ENCODE assay signal across 9 cellular contexts in genomic region chr7:134789967-134790685, GRCh38. TPM values are rescaled to one million over a fixed set of nuclear protein-coding genes. Genes with fewer than 3 reads are reported as not detected.
DNase-seq lines count a peak whose midpoint lies in the region; ATAC-seq, FAIRE-seq and TF ChIP-seq lines count a peak whose summit lies in the region.
"Had no signal": no experiment of that assay in that cellular context is flagged by ENCODE, and none has a peak within 500 bp of the region (broad histone marks: within the 10 kb centered on the region; RNA-seq: fewer than 3 reads in every experiment).

No MANE protein-coding gene starts in this region.

- TF ChIP-seq POLR2A in endothelial cell of umbilical vein (IDR thresholded peaks at IDR 0.05; ENCODE audit: low read depth, low read length): no peak
- TF ChIP-seq POLR2A in upper lobe of left lung (IDR thresholded peaks at IDR 0.05): no peak

- CTCF ChIA-PET in endothelial cell of umbilical vein (lab: Charles Lee): interaction anchor here (1.3 kb wide), 1 partner anchor 157 kb away, joined by 4 read pairs; no protein-coding TSS in a partner anchor

- no TSS peak for BruUV-seq in endothelial cell of umbilical vein (replicated peaks; lab: Mats Ljungman, UMichigan)

- peak; percentile 63 to 84 for ATAC-seq in upper lobe of left lung (ENCODE audit: low FRiP score in 2 of 2)
- no peak for ATAC-seq in stimulated activated effector memory CD8-positive, alpha-beta T cell treated with anti-CD3 and anti-CD28 coated beads, Interleukin-12 subunit alpha, Interleukin-12 subunit beta, amount 100 ng/mL, for 72 hours
- ATAC-seq: activated CD4-positive, alpha-beta T cell treated with anti-CD3 and anti-CD28 coated beads for 36 hours had no signal

- H3K9me3 Mint-ChIP-seq in stimulated activated effector memory CD8-positive, alpha-beta T cell treated with anti-CD3 and anti-CD28 coated beads, Interleukin-12 subunit alpha, Interleukin-12 subunit beta, amount 100 ng/mL, for 72 hours: no peaks in the 10 kb centered on the region

- TF ChIP-seq EP300 in upper lobe of left lung (IDR thresholded peaks at IDR 0.05): no peak

- H3K27ac ChIP-seq in endothelial cell of umbilical vein (ENCODE audit: insufficient read depth, low read depth, low read length) (no peak overlapping the region), mucosa of rectum (ENCODE audit: low read depth in 2 of 2, low read length in 2 of 2) (peak overlapping the region; percentile 59 to 69), upper lobe of left lung (peak overlapping the region in 3 of 4 donors; percentile 34 to 62 (median 44))

- dilution Hi-C loops in endothelial cell of umbilical vein (cut with MboI; ENCODE audit: extremely low pct_ligation_motif_present, low sequenced_read_pairs): no loop called here

- H3K9ac ChIP-seq in endothelial cell of umbilical vein (replicated peaks; ENCODE audit: extremely low read depth, insufficient read depth, low read length) (no peak overlapping the region), mucosa of rectum (ENCODE audit: low read depth in 1 of 2, low read length in 2 of 2) (no peak overlapping the region)

- H3K79me2 ChIP-seq in endothelial cell of umbilical vein (ENCODE audit: control insufficient read depth, insufficient read depth, low read length): peaks cover 98% of the 10 kb centered on the region

- no peaks in the 10 kb centered on the region for H3K36me3 Mint-ChIP-seq in stimulated activated effector memory CD8-positive, alpha-beta T cell treated with anti-CD3 and anti-CD28 coated beads, Interleukin-12 subunit alpha, Interleukin-12 subunit beta, amount 100 ng/mL, for 72 hours

- POLR2A ChIA-PET in endothelial cell of umbilical vein (lab: Charles Lee): interaction anchor here (0.7 to 6.4 kb wide), 6 partner anchors 9 to 70 kb away, joined by 3 to 45 read pairs (median 4); no protein-coding TSS in a partner anchor

- no peak for FAIRE-seq in endothelial cell of umbilical vein (lab: Jason Lieb, UNC)

- DNase-seq in NCI-H2227 treated with DMSO at 0.1 percent for 48 hours (lab: John Stamatoyannopoulos, UW) (peak; percentile 84), endothelial cell of umbilical vein (ENCODE audit: low read depth, low spot score) (no peak), upper lobe of left lung (no peak)
- no peak for DNase-seq in stimulated activated effector memory CD8-positive, alpha-beta T cell treated with anti-CD3 and anti-CD28 coated beads, Interleukin-12 subunit alpha, Interleukin-12 subunit beta, amount 100 ng/mL, for 72 hours (ENCODE audit: low spot score in 2 of 2)
- no peak for DNase-seq in stimulated activated CD4-positive, alpha-beta T cell treated with anti-CD3 and anti-CD28 coated beads, Interleukin-15, amount 100 ng/mL, for 24 hours
- DNase-seq in stimulated activated CD8-positive, alpha-beta memory T cell treated with anti-CD3 and anti-CD28 coated beads, Interleukin-4, amount 100 ng/mL, for 48 hours: no peak
- DNase-seq: activated CD4-positive, alpha-beta T cell treated with anti-CD3 and anti-CD28 coated beads for 36 hours; GOT3 had no signal

- no peak for TF ChIP-seq CTCF in endothelial cell of umbilical vein (IDR thresholded peaks at IDR 0.05; ENCODE audit: extremely low read depth in 1 of 2, insufficient read depth in 1 of 2, low read depth in 1 of 2, low read length in 2 of 2)
- TF ChIP-seq CTCF in upper lobe of left lung (IDR thresholded peaks at IDR 0.05): no peak

- H3K4me3 Mint-ChIP-seq in stimulated activated effector memory CD8-positive, alpha-beta T cell treated with anti-CD3 and anti-CD28 coated beads, Interleukin-12 subunit alpha, Interleukin-12 subunit beta, amount 100 ng/mL, for 72 hours: no peak overlapping the region
- H3K4me3 Mint-ChIP-seq: activated CD4-positive, alpha-beta T cell treated with anti-CD3 and anti-CD28 coated beads for 36 hours had no signal

- H3K4me1 Mint-ChIP-seq in stimulated activated effector memory CD8-positive, alpha-beta T cell treated with anti-CD3 and anti-CD28 coated beads, Interleukin-12 subunit alpha, Interleukin-12 subunit beta, amount 100 ng/mL, for 72 hours: no peaks in the 10 kb centered on the region
- H3K4me1 Mint-ChIP-seq: activated CD4-positive, alpha-beta T cell treated with anti-CD3 and anti-CD28 coated beads for 36 hours had no signal

- intact Hi-C loops in endothelial cell of umbilical vein (cut with micrococcal nuclease): no loop called here

- H3K4me1 ChIP-seq in endothelial cell of umbilical vein (ENCODE audit: control insufficient read depth, extremely low read depth, insufficient read depth, low read length) (peaks cover 23% of the 10 kb centered on the region), mucosa of rectum (ENCODE audit: control insufficient read depth in 2 of 2, insufficient read depth in 2 of 2, low read length in 2 of 2) (no peaks in the 10 kb centered on the region), upper lobe of left lung (peaks cover 0 to 14% (median 12%) of the 10 kb centered on the region in 4 donors)

- no peaks in the 10 kb centered on the region for H3K9me1 ChIP-seq in endothelial cell of umbilical vein (replicated peaks; ENCODE audit: control insufficient read depth, extremely low read depth, insufficient read depth, low read length)

- 41 to 45% methylated on average over 2 of the region's 2 CpGs for WGBS in upper lobe of left lung, 2 donors

- H3K36me3 ChIP-seq in endothelial cell of umbilical vein (ENCODE audit: control insufficient read depth in 2 of 2, extremely low read depth in 1 of 2, insufficient read depth in 2 of 2, low read length in 2 of 2) (peaks cover 7 to 8% of the 10 kb centered on the region in 2 experiments), mucosa of rectum (ENCODE audit: control insufficient read depth in 2 of 2, insufficient read depth in 2 of 2, low read length in 2 of 2) (no peaks in the 10 kb centered on the region), upper lobe of left lung (no peaks in the 10 kb centered on the region)

- no peak overlapping the region for H3K4me2 ChIP-seq in endothelial cell of umbilical vein (ENCODE audit: insufficient read depth, low read length)

- no peak overlapping the region for H3K27ac Mint-ChIP-seq in stimulated activated effector memory CD8-positive, alpha-beta T cell treated with anti-CD3 and anti-CD28 coated beads, Interleukin-12 subunit alpha, Interleukin-12 subunit beta, amount 100 ng/mL, for 72 hours
- H3K27ac Mint-ChIP-seq: activated CD4-positive, alpha-beta T cell treated with anti-CD3 and anti-CD28 coated beads for 36 hours had no signal

- H3K4me3 ChIP-seq in endothelial cell of umbilical vein (replicated peaks in 1 of 3; ENCODE audit: insufficient read depth in 1 of 3, low read depth in 1 of 3, low read length in 3 of 3): no peak overlapping the region
- no peak overlapping the region for H3K4me3 ChIP-seq in mucosa of rectum (ENCODE audit: low read length in 2 of 2)
- H3K4me3 ChIP-seq in upper lobe of left lung: no peak overlapping the region

- H4K20me1 ChIP-seq in endothelial cell of umbilical vein (replicated peaks; ENCODE audit: control insufficient read depth, extremely low read depth, insufficient read depth, low read length): peaks cover 3% of the 10 kb centered on the region

- no peak overlapping the region for H2AFZ ChIP-seq in endothelial cell of umbilical vein (ENCODE audit: low read depth, low read length)

- H3K27me3 ChIP-seq in endothelial cell of umbilical vein (ENCODE audit: control insufficient read depth in 2 of 2, insufficient read depth in 2 of 2, low read length in 2 of 2): no peaks in the 10 kb centered on the region
- no peaks in the 10 kb centered on the region for H3K27me3 ChIP-seq in mucosa of rectum (ENCODE audit: control insufficient read depth in 2 of 2, insufficient read depth in 2 of 2, low read length in 2 of 2)
- H3K27me3 ChIP-seq in upper lobe of left lung: no peaks in the 10 kb centered on the region

- H3K9me3 ChIP-seq in endothelial cell of umbilical vein (replicated peaks; ENCODE audit: control insufficient read depth, insufficient read depth, low read length): no peaks in the 10 kb centered on the region
- no peaks in the 10 kb centered on the region for H3K9me3 ChIP-seq in mucosa of rectum (ENCODE audit: control insufficient read depth in 2 of 2, low read length in 2 of 2)
- no peaks in the 10 kb centered on the region for H3K9me3 ChIP-seq in upper lobe of left lung

TF ChIP-seq in endothelial cell of umbilical vein, 7 proteins besides CTCF, POLR2A, EP300 and RAD21:
- TF ChIP-seq FOS (IDR thresholded peaks at IDR 0.05; ENCODE audit: borderline replicate concordance, insufficient read depth, low read length) (no peak), POLR2AphosphoS5 (IDR thresholded peaks at IDR 0.05; ENCODE audit: insufficient read depth, low read depth, low read length) (peak; percentile 19), JUN (IDR thresholded peaks at IDR 0.05; ENCODE audit: borderline replicate concordance, insufficient read depth, insufficient read length, low read depth) (no peak)
TF ChIP-seq in endothelial cell of umbilical vein: peak in this region for 1.

RNA-seq across cellular contexts. Expression of gene CALD1, which starts 10.7 kb away (rescaled TPM):
- total RNA-seq in endothelial cell of umbilical vein: 307 and 313 TPM in 2 replicates
- polyA plus RNA-seq in endothelial cell of umbilical vein: 136 and 148 TPM in 2 replicates
- polyA plus RNA-seq in endothelial cell of umbilical vein (2011; cell fraction: cytosol; rRNA removed): 186 and 212 TPM in 2 replicates
- polyA plus RNA-seq in endothelial cell of umbilical vein (2011; cell fraction: nucleus; rRNA removed): 346 and 400 TPM in 2 replicates
- 259 and 283 TPM in 2 replicates for polyA plus RNA-seq in endothelial cell of umbilical vein (2012)
- polyA minus RNA-seq in endothelial cell of umbilical vein: 325 and 347 TPM in 2 replicates
- 28.8 TPM for polyA minus RNA-seq in endothelial cell of umbilical vein (2011; cell fraction: cytosol; rRNA and poly(A)+ RNA removed)
- polyA minus RNA-seq in endothelial cell of umbilical vein (2011; cell fraction: nucleus; rRNA and poly(A)+ RNA removed): 320 and 528 TPM in 2 replicates
- 100 to 1,000 TPM in 5 of 6 donors, 10 to 100 TPM in 1; 98.6 to 156 (median 124) TPM for total RNA-seq in upper lobe of left lung
